ENCODE assay signal across 1 cellular context in the genomic region with DNA sequence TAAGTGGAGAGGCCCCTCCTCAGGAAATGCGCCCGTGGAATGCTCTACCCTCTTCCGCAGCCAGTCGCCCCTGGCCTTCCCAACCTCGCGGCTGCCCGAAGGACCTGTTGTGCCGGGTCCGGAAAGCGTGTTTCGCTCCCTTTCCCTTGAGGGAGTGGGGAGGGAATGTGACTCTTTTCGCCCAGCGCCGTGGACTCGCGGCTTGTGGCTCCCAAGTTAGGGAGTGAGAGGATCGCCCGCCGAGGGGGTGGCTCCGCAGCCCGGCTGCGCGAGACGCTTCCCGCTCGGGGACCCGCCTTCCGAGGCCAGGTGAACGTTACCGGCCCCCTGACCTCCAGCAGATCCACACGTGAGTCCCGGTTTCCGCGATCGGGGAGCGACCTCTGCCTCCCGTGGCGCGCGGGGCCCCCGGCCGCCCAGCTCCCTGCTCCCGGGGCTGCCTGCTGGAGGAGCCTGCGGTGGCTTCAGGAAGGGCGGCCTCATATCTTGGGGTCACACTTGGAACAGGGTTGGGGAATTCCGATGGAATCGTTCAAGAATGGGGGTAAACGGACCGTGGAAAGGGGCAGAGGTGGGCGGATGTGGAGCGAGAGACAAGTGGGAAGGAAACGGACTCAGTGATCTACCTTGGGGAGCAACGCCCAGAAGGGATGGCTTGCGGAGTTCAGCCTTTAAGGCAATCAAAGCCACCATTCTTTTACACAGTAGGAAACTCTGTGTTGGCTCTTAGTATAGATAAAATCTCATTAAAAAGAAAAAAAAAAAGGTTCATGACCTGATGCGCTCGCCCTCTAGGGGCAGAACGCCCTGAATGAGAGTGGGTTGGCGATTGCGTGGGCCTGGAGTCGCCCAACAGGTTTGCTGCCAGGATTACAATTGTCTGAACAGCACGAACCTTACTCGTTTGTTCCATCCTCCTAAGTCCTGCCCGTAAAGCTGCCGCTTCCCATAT.
TF ChIP-seq lines count a peak whose summit lies in the region.

No MANE protein-coding gene starts in this region.

TF ChIP-seq in K562, 482 proteins besides CTCF, POLR2A, EP300 and RAD21 (continued from another document and continues in another):
- peak in 1 of 2 experiments; percentile 78; a peak in 2 of 4 replicates for TF ChIP-seq RCOR1 (IDR thresholded peaks at IDR 0.05; ENCODE audit: borderline replicate concordance in 1 of 2, low read depth in 2 of 2, low read length in 2 of 2)
- TF ChIP-seq, protein P1, sequence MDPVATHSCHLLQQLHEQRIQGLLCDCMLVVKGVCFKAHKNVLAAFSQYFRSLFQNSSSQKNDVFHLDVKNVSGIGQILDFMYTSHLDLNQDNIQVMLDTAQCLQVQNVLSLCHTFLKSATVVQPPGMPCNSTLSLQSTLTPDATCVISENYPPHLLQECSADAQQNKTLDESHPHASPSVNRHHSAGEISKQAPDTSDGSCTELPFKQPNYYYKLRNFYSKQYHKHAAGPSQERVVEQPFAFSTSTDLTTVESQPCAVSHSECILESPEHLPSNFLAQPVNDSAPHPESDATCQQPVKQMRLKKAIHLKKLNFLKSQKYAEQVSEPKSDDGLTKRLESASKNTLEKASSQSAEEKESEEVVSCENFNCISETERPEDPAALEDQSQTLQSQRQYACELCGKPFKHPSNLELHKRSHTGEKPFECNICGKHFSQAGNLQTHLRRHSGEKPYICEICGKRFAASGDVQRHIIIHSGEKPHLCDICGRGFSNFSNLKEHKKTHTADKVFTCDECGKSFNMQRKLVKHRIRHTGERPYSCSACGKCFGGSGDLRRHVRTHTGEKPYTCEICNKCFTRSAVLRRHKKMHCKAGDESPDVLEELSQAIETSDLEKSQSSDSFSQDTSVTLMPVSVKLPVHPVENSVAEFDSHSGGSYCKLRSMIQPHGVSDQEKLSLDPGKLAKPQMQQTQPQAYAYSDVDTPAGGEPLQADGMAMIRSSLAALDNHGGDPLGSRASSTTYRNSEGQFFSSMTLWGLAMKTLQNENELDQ (CRISPR knock-in tag; IDR thresholded peaks at IDR 0.05; ENCODE audit: borderline replicate concordance), result 0 out of 2 replicates have a peak, but pooled peaks have one; percentile 75
- TF ChIP-seq GATAD2A (IDR thresholded peaks at IDR 0.05), result 0 out of 2 replicates have a peak, but pooled peaks have one; percentile 54
- TF ChIP-seq POLR2G (IDR thresholded peaks at IDR 0.05; ENCODE audit: low read depth, low read length), result peak; percentile 63; the same call in 1 of the 2 replicates
- peak; percentile 75; the same call in 1 of the 2 replicates for TF ChIP-seq RB1 (IDR thresholded peaks at IDR 0.05; ENCODE audit: low read depth)
- TF ChIP-seq, protein P2, sequence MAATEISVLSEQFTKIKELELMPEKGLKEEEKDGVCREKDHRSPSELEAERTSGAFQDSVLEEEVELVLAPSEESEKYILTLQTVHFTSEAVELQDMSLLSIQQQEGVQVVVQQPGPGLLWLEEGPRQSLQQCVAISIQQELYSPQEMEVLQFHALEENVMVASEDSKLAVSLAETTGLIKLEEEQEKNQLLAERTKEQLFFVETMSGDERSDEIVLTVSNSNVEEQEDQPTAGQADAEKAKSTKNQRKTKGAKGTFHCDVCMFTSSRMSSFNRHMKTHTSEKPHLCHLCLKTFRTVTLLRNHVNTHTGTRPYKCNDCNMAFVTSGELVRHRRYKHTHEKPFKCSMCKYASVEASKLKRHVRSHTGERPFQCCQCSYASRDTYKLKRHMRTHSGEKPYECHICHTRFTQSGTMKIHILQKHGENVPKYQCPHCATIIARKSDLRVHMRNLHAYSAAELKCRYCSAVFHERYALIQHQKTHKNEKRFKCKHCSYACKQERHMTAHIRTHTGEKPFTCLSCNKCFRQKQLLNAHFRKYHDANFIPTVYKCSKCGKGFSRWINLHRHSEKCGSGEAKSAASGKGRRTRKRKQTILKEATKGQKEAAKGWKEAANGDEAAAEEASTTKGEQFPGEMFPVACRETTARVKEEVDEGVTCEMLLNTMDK (IDR thresholded peaks at IDR 0.05; ENCODE audit: borderline replicate concordance, insufficient read depth, low read depth, low read length, poor library complexity, severe bottlenecking), result peak; percentile 58
- TF ChIP-seq EGR1 (conservative IDR thresholded peaks at IDR 0.05), result peak; percentile 86
- peak; percentile 69; the same call in 1 of the 2 replicates for TF ChIP-seq NR2C1 (IDR thresholded peaks at IDR 0.05)
- TF ChIP-seq NR2C1 (tag; IDR thresholded peaks at IDR 0.05), result peak; percentile 22; the same call in 1 of the 2 replicates
- peak; percentile 2; the same call in 1 of the 2 replicates for TF ChIP-seq PHF8 (IDR thresholded peaks at IDR 0.05; ENCODE audit: borderline replicate concordance, low read length)
- 0 out of 2 replicates have a peak, but pooled peaks have one; percentile 6 for TF ChIP-seq BHLHE40 (IDR thresholded peaks at IDR 0.05; ENCODE audit: low read length)
- peak; percentile 33; the same call in 1 of the 2 replicates for TF ChIP-seq ZNF589 (CRISPR knock-in tag; IDR thresholded peaks at IDR 0.05; ENCODE audit: low read depth)
- TF ChIP-seq ARID4B (CRISPR knock-in tag; IDR thresholded peaks at IDR 0.05), result peak; percentile 68
- TF ChIP-seq ZBTB40 (IDR thresholded peaks at IDR 0.05), result peak; percentile 90
- peak; percentile 63 for TF ChIP-seq ZBTB40 (CRISPR knock-in tag; IDR thresholded peaks at IDR 0.05)
- 0 out of 2 replicates have a peak, but pooled peaks have one; percentile 48 for TF ChIP-seq ZNF592 (IDR thresholded peaks at IDR 0.05)
- TF ChIP-seq SMARCE1 (IDR thresholded peaks at IDR 0.05), result peak; percentile 49; the same call in 1 of the 2 replicates
- TF ChIP-seq CHD1 (IDR thresholded peaks at IDR 0.05; ENCODE audit: low read length), result peak; percentile 70
- TF ChIP-seq, protein P3, sequence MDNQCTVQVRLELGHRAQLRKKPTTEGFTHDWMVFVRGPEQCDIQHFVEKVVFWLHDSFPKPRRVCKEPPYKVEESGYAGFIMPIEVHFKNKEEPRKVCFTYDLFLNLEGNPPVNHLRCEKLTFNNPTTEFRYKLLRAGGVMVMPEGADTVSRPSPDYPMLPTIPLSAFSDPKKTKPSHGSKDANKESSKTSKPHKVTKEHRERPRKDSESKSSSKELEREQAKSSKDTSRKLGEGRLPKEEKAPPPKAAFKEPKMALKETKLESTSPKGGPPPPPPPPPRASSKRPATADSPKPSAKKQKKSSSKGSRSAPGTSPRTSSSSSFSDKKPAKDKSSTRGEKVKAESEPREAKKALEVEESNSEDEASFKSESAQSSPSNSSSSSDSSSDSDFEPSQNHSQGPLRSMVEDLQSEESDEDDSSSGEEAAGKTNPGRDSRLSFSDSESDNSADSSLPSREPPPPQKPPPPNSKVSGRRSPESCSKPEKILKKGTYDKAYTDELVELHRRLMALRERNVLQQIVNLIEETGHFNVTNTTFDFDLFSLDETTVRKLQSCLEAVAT (IDR thresholded peaks at IDR 0.05), result peak in 1 of 2 experiments; percentile 41; a peak in 1 of 4 replicates
